Comparison of ENCODE assay signal across 31 cellular contexts in the genomic region with DNA sequence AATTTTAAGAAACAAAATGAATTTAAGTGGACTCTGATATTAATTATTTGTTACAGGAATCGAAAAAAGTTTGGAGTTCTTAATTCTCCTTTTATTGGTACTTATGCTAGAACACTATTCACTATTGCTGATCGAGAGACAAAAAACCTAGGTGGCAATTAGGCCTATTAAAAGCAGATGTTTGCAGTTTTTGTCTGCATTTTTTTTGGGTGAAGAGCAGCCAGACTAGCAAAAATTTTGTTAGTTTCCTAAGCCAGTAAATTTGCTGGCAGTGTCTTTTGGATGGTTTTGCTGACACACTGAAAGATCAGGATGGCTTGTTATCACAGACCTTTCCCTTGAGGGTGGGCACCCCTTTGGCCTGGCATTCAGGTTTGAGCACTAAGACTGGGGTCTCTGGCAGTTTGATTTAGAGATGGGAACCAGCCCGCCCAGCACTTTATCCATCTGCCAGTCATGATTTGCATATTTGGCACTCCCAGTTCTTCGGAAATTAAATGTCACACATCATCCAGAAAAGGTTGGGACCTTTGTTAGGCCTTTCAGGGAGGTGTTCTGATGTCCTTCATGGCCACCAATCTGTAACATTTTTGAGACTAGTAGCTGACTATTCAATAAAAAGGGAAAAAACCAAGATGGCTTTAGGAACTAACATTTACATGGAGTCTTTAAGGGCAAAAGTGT. TPM values are rescaled to one million over a fixed set of nuclear protein-coding genes. Genes with fewer than 3 reads are reported as not detected.
DNase-seq lines count a peak whose midpoint lies in the region; ATAC-seq and TF ChIP-seq lines count a peak whose summit lies in the region.
"Had no signal": no experiment of that assay in that cellular context is flagged by ENCODE, and none has a peak within 500 bp of the region (broad histone marks: within the 10 kb centered on the region; RNA-seq: fewer than 3 reads in every experiment).

No MANE protein-coding gene starts in this region.

- peaks cover 29% of the 10 kb centered on the region for H3K4me1 Mint-ChIP-seq in activated naive CD8-positive, alpha-beta T cell treated with anti-CD3 and anti-CD28 coated beads, Interleukin-2, amount 50 U/mL, for 24 hours
- peaks cover 31% of the 10 kb centered on the region for H3K4me1 Mint-ChIP-seq in activated naive CD8-positive, alpha-beta T cell treated with anti-CD3 and anti-CD28 coated beads for 36 hours
- H3K4me1 Mint-ChIP-seq in activated naive CD4-positive, alpha-beta T cell treated with anti-CD3 and anti-CD28 coated beads, Interleukin-2, amount 10 ng/mL, durations not matched to agents 7 days and 5 days, result peaks cover 42% of the 10 kb centered on the region

- TF ChIP-seq CTCF in esophagus squamous epithelium (IDR thresholded peaks at IDR 0.05), result no peak

- no peak for ATAC-seq in activated naive CD8-positive, alpha-beta T cell treated with anti-CD3 and anti-CD28 coated beads, Interleukin-2, amount 50 U/mL, for 24 hours
- ATAC-seq in GM21576 (IDR thresholded peaks at IDR 0.05; ENCODE audit: unreplicated experiment) (no peak), HG03095 (IDR thresholded peaks at IDR 0.05; ENCODE audit: unreplicated experiment) (no peak)
- ATAC-seq: activated T-helper 17 cell treated with anti-CD3 and anti-CD28 coated beads, Interleukin-2, amount 50 U/mL, for 72 hours; GM23338; HepG2; left lung; sciatic nerve; stimulated activated effector memory CD8-positive, alpha-beta T cell treated with anti-CD3 and anti-CD28 coated beads, Interleukin-12 subunit alpha, Interleukin-12 subunit beta, amount 100 ng/mL, for 72 hours had no signal

- no peak overlapping the region for H3K4me3 Mint-ChIP-seq in activated naive CD8-positive, alpha-beta T cell treated with anti-CD3 and anti-CD28 coated beads, Interleukin-2, amount 50 U/mL, for 24 hours
- H3K4me3 Mint-ChIP-seq in activated naive CD8-positive, alpha-beta T cell treated with anti-CD3 and anti-CD28 coated beads for 36 hours, result no peak overlapping the region
- H3K4me3 Mint-ChIP-seq in activated naive CD4-positive, alpha-beta T cell treated with anti-CD3 and anti-CD28 coated beads, Interleukin-2, amount 10 ng/mL, durations not matched to agents 7 days and 5 days, result no peak overlapping the region
- H3K4me3 Mint-ChIP-seq: activated CD4-positive, alpha-beta memory T cell treated with anti-CD3 and anti-CD28 coated beads, Interleukin-2, amount 10 ng/mL, durations not matched to agents 7 days and 5 days; activated naive CD8-positive, alpha-beta T cell; activated T-helper 17 cell treated with anti-CD3 and anti-CD28 coated beads, Interleukin-2, amount 50 U/mL, for 72 hours; GM23338; stimulated activated effector memory CD8-positive, alpha-beta T cell treated with anti-CD3 and anti-CD28 coated beads, Interleukin-12 subunit alpha, Interleukin-12 subunit beta, amount 100 ng/mL, for 72 hours; T-helper 1 cell treated with Interleukin-12 subunit alpha and Interleukin-12 subunit beta and Interleukin-4 antibody, amounts not matched to agents 30 μg/mL and 1 μg/mL, for 36 hours had no signal

- DNase-seq in activated naive CD8-positive, alpha-beta T cell treated with anti-CD3 and anti-CD28 coated beads, Interleukin-2, amount 50 U/mL, for 24 hours, result no peak
- no peak for DNase-seq in activated naive CD8-positive, alpha-beta T cell treated with anti-CD3 and anti-CD28 coated beads for 36 hours
- DNase-seq in OCI-M1 (lab: John Stamatoyannopoulos, UW) (peak; percentile 25), fibroblast of gingiva (ENCODE audit: low read depth) (peak; percentile 7), esophagus squamous epithelium (lab: John Stamatoyannopoulos, UW) (no peak)
- DNase-seq in activated naive CD4-positive, alpha-beta T cell treated with anti-CD3 and anti-CD28 coated beads, Interleukin-2, amount 10 ng/mL, durations not matched to agents 7 days and 5 days, result no peak
- DNase-seq: activated CD4-positive, alpha-beta memory T cell treated with anti-CD3 and anti-CD28 coated beads, Interleukin-2, amount 10 ng/mL, durations not matched to agents 7 days and 5 days; activated CD4-positive, CD25-positive, alpha-beta regulatory T cell treated with anti-CD3 and anti-CD28 coated beads, Interleukin-2, amount 50 U/mL, for 72 hours; activated CD8-positive, alpha-beta memory T cell treated with anti-CD3 and anti-CD28 coated beads, Interleukin-2, amount 50 U/mL, for 48 hours; AML-193; GF-D8; left lung; mesendoderm; NCI-H1048; NCI-H187 treated with DMSO at 0.1 percent for 48 hours; NCI-H2171 treated with DMSO at 0.1 percent for 48 hours; NCI-H524; stimulated activated CD4-positive, alpha-beta T cell treated with anti-CD3 and anti-CD28 coated beads, Interleukin-4, amount 100 ng/mL, for 24 hours had no signal

- intact Hi-C loops in esophagus squamous epithelium (cut with DNase I), result no loop called here

- no peaks in the 10 kb centered on the region for H3K9me3 Mint-ChIP-seq in activated naive CD8-positive, alpha-beta T cell treated with anti-CD3 and anti-CD28 coated beads, Interleukin-2, amount 50 U/mL, for 24 hours
- no peaks in the 10 kb centered on the region for H3K9me3 Mint-ChIP-seq in activated naive CD8-positive, alpha-beta T cell treated with anti-CD3 and anti-CD28 coated beads for 36 hours
- H3K9me3 Mint-ChIP-seq in activated naive CD4-positive, alpha-beta T cell treated with anti-CD3 and anti-CD28 coated beads, Interleukin-2, amount 10 ng/mL, durations not matched to agents 7 days and 5 days, result no peaks in the 10 kb centered on the region
- H3K9me3 Mint-ChIP-seq: activated CD4-positive, alpha-beta memory T cell treated with anti-CD3 and anti-CD28 coated beads, Interleukin-2, amount 10 ng/mL, durations not matched to agents 7 days and 5 days; activated T-helper 17 cell treated with anti-CD3 and anti-CD28 coated beads, Interleukin-2, amount 50 U/mL, for 72 hours; GM23338; stimulated activated effector memory CD8-positive, alpha-beta T cell treated with anti-CD3 and anti-CD28 coated beads, Interleukin-12 subunit alpha, Interleukin-12 subunit beta, amount 100 ng/mL, for 72 hours; T-helper 1 cell treated with Interleukin-12 subunit alpha and Interleukin-12 subunit beta and Interleukin-4 antibody, amounts not matched to agents 30 μg/mL and 1 μg/mL, for 36 hours had no signal

- TF ChIP-seq POLR2A in esophagus squamous epithelium (IDR thresholded peaks at IDR 0.05), result no peak

- 90% methylated on average over 3 to 4 of the region's 4 CpGs for WGBS in esophagus squamous epithelium, 2 donors

- no peaks in the 10 kb centered on the region for H3K27me3 Mint-ChIP-seq in activated naive CD8-positive, alpha-beta T cell treated with anti-CD3 and anti-CD28 coated beads, Interleukin-2, amount 50 U/mL, for 24 hours
- H3K27me3 Mint-ChIP-seq in activated naive CD8-positive, alpha-beta T cell treated with anti-CD3 and anti-CD28 coated beads for 36 hours, result no peaks in the 10 kb centered on the region
- H3K27me3 Mint-ChIP-seq in activated naive CD4-positive, alpha-beta T cell treated with anti-CD3 and anti-CD28 coated beads, Interleukin-2, amount 10 ng/mL, durations not matched to agents 7 days and 5 days, result peaks cover 3% of the 10 kb centered on the region
- H3K27me3 Mint-ChIP-seq: activated CD4-positive, alpha-beta memory T cell treated with anti-CD3 and anti-CD28 coated beads, Interleukin-2, amount 10 ng/mL, durations not matched to agents 7 days and 5 days; activated naive CD8-positive, alpha-beta T cell; activated T-helper 17 cell treated with anti-CD3 and anti-CD28 coated beads, Interleukin-2, amount 50 U/mL, for 72 hours had no signal

- H3K36me3 ChIP-seq in esophagus squamous epithelium, result no peaks in the 10 kb centered on the region
- H3K36me3 ChIP-seq: left lung, neutrophil, prostate gland, suprapubic skin had no signal

- peaks cover 13% of the 10 kb centered on the region for H3K36me3 Mint-ChIP-seq in activated naive CD8-positive, alpha-beta T cell treated with anti-CD3 and anti-CD28 coated beads, Interleukin-2, amount 50 U/mL, for 24 hours (ENCODE audit: low read depth)
- H3K36me3 Mint-ChIP-seq in activated naive CD8-positive, alpha-beta T cell treated with anti-CD3 and anti-CD28 coated beads for 36 hours, result peaks cover 12% of the 10 kb centered on the region
- H3K36me3 Mint-ChIP-seq in activated naive CD4-positive, alpha-beta T cell treated with anti-CD3 and anti-CD28 coated beads, Interleukin-2, amount 10 ng/mL, durations not matched to agents 7 days and 5 days, result peaks cover 15% of the 10 kb centered on the region
- H3K36me3 Mint-ChIP-seq: stimulated activated effector memory CD8-positive, alpha-beta T cell treated with anti-CD3 and anti-CD28 coated beads, Interleukin-12 subunit alpha, Interleukin-12 subunit beta, amount 100 ng/mL, for 72 hours had no signal

- H3K4me1 ChIP-seq in esophagus squamous epithelium, result no peaks in the 10 kb centered on the region
- H3K4me1 ChIP-seq: prostate gland, suprapubic skin had no signal

- no peaks in the 10 kb centered on the region for H3K27me3 ChIP-seq in esophagus squamous epithelium
- H3K27me3 ChIP-seq: left lung, neutrophil, suprapubic skin had no signal

- CTCF ChIA-PET in activated naive CD4-positive, alpha-beta T cell treated with anti-CD3 and anti-CD28 coated beads, Interleukin-2, amount 10 ng/mL, durations not matched to agents 7 days and 5 days (lab: Charles Lee), result interaction anchor here (1.1 kb wide), 2 partner anchors 34 to 96 kb away, joined by 3 read pairs; no protein-coding TSS in a partner anchor

- H3K4me3 ChIP-seq in esophagus squamous epithelium, result no peak overlapping the region
- H3K4me3 ChIP-seq: GM23338, left lung, prostate gland, suprapubic skin had no signal

- H3K27ac Mint-ChIP-seq in activated naive CD8-positive, alpha-beta T cell treated with anti-CD3 and anti-CD28 coated beads, Interleukin-2, amount 50 U/mL, for 24 hours, result peak overlapping the region; percentile 20
- no peak overlapping the region for H3K27ac Mint-ChIP-seq in activated naive CD8-positive, alpha-beta T cell treated with anti-CD3 and anti-CD28 coated beads for 36 hours
- H3K27ac Mint-ChIP-seq in activated naive CD4-positive, alpha-beta T cell treated with anti-CD3 and anti-CD28 coated beads, Interleukin-2, amount 10 ng/mL, durations not matched to agents 7 days and 5 days, result no peak overlapping the region
- H3K27ac Mint-ChIP-seq: activated CD4-positive, alpha-beta memory T cell treated with anti-CD3 and anti-CD28 coated beads, Interleukin-2, amount 10 ng/mL, durations not matched to agents 7 days and 5 days; activated naive CD8-positive, alpha-beta T cell; activated T-helper 17 cell treated with anti-CD3 and anti-CD28 coated beads, Interleukin-2, amount 50 U/mL, for 72 hours; GM23338; stimulated activated effector memory CD8-positive, alpha-beta T cell treated with anti-CD3 and anti-CD28 coated beads, Interleukin-12 subunit alpha, Interleukin-12 subunit beta, amount 100 ng/mL, for 72 hours; T-helper 1 cell treated with Interleukin-12 subunit alpha and Interleukin-12 subunit beta and Interleukin-4 antibody, amounts not matched to agents 30 μg/mL and 1 μg/mL, for 36 hours had no signal

- no peak overlapping the region for H3K27ac ChIP-seq in esophagus squamous epithelium
- H3K27ac ChIP-seq: 22Rv1, left lung, neutrophil, prostate gland, suprapubic skin had no signal

- no peaks in the 10 kb centered on the region for H3K9me3 ChIP-seq in esophagus squamous epithelium
- H3K9me3 ChIP-seq: left lung, neutrophil, prostate gland, suprapubic skin had no signal

RNA-seq across cellular contexts. Expression of a gene that starts 57.3 kb away (rescaled TPM):
- total RNA-seq in activated naive CD8-positive, alpha-beta T cell treated with anti-CD3 and anti-CD28 coated beads for 36 hours, result 10 to 100 TPM; 19.1 to 20.2 TPM
- 10 to 100 TPM in 2 of 4 donors, 1 to 10 TPM in 2; 5.3 to 11.4 (median 9.4) TPM for total RNA-seq in esophagus squamous epithelium

Comparison
In these comparisons a context has a peak if more than half of its experiments do, and no peak if none do; other contexts are left out.
1. DNase-seq: peak in OCI-M1 (single experiment) and fibroblast of gingiva (single experiment); none in activated naive CD8-positive, alpha-beta T cell treated with anti-CD3 and anti-CD28 coated beads, Interleukin-2, amount 50 U/mL, for 24 hours (single experiment), activated naive CD8-positive, alpha-beta T cell treated with anti-CD3 and anti-CD28 coated beads for 36 hours (single experiment), esophagus squamous epithelium (single experiment) and activated naive CD4-positive, alpha-beta T cell treated with anti-CD3 and anti-CD28 coated beads, Interleukin-2, amount 10 ng/mL, durations not matched to agents 7 days and 5 days (single experiment).